ENCODE assay signal across 19 cellular contexts in the genomic region with DNA sequence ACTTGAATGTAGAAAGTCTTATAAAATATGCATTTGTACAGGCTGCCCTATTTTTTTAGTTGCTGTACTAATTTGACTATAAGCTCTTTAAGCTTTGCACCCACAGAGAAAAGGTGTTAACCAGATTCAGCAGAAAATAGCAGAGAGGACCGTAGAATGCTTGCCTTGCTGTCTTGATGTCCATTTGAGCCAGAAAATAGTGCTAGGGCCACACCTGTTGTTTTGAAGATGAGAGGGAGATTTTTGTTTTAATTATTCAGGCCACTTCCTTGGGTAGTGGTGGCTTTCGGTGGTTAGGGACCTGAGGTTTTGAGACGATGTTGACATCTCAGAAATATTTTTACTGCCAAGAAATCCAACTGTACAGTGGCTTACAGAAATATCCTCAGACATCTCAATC.
DNase-seq lines count a peak whose midpoint lies in the region; ATAC-seq and TF ChIP-seq lines count a peak whose summit lies in the region.
"Had no signal": no experiment of that assay in that cellular context is flagged by ENCODE, and none has a peak within 500 bp of the region (broad histone marks: within the 10 kb centered on the region; RNA-seq: fewer than 3 reads in every experiment).

No MANE protein-coding gene starts in this region.

- no peak overlapping the region for H3K27ac Mint-ChIP-seq in natural killer cell
- no peak overlapping the region for H3K27ac Mint-ChIP-seq in natural killer cell treated with Interleukin-12 subunit alpha and Interleukin-12 subunit beta and Interleukin-15 and Interleukin-18, amount 100 ng/mL, for 72 hours
- no peak overlapping the region for H3K27ac Mint-ChIP-seq in stimulated activated naive B cell treated with anti-CD40 and anti-IgM and Interleukin-4, amounts not matched to agents 10 μg/mL and 1 μg/mL and 100 μg/mL, for 72 hours
- H3K27ac Mint-ChIP-seq: activated T-helper 2 cell treated with anti-CD3 and anti-CD28 coated beads, Interferon-gamma antibody, Interleukin-2, Interleukin-4, amounts not matched to agents 10 μg/mL and 5 μg/mL and 100 μg/mL, durations not matched to agents 14 hours and 24 hours and 36 hours had no signal

- H3K4me3 ChIP-seq in psoas muscle, result no peak overlapping the region
- H3K4me3 ChIP-seq: gastrocnemius medialis, K562, PC-9, thoracic aorta had no signal

- H3K27ac ChIP-seq in psoas muscle, result no peak overlapping the region
- H3K27ac ChIP-seq: gastrocnemius medialis, PC-9, thoracic aorta, VCaP had no signal

- peaks cover 2% of the 10 kb centered on the region in 2 donors for H3K9me3 Mint-ChIP-seq in natural killer cell
- H3K9me3 Mint-ChIP-seq in natural killer cell treated with Interleukin-12 subunit alpha and Interleukin-12 subunit beta and Interleukin-15 and Interleukin-18, amount 100 ng/mL, for 72 hours, result peaks cover 5% of the 10 kb centered on the region
- peaks cover 0 to 2% of the 10 kb centered on the region in 2 donors for H3K9me3 Mint-ChIP-seq in stimulated activated naive B cell treated with anti-CD40 and anti-IgM and Interleukin-4, amounts not matched to agents 10 μg/mL and 1 μg/mL and 100 μg/mL, for 72 hours

- no peaks in the 10 kb centered on the region for H3K27me3 Mint-ChIP-seq in natural killer cell (ENCODE audit: low read depth in 2 of 2)
- peaks cover 0 to 2% of the 10 kb centered on the region in 2 donors for H3K27me3 Mint-ChIP-seq in natural killer cell treated with Interleukin-12 subunit alpha and Interleukin-12 subunit beta and Interleukin-15 and Interleukin-18, amount 100 ng/mL, for 72 hours
- no peaks in the 10 kb centered on the region for H3K27me3 Mint-ChIP-seq in stimulated activated naive B cell treated with anti-CD40 and anti-IgM and Interleukin-4, amounts not matched to agents 10 μg/mL and 1 μg/mL and 100 μg/mL, for 72 hours
- H3K27me3 Mint-ChIP-seq: CD4-positive, CD25-positive, alpha-beta regulatory T cell had no signal

- H3K27me3 ChIP-seq in psoas muscle (ENCODE audit: insufficient read depth in 3 of 3, low read length in 2 of 3), result no peaks in the 10 kb centered on the region
- H3K27me3 ChIP-seq: gastrocnemius medialis had no signal

- H3K9me3 ChIP-seq in psoas muscle, result no peaks in the 10 kb centered on the region
- H3K9me3 ChIP-seq: gastrocnemius medialis, thoracic aorta had no signal

- H3K4me1 ChIP-seq in psoas muscle, result no peaks in the 10 kb centered on the region

- DNase-seq in natural killer cell, result no peak
- DNase-seq in natural killer cell treated with Interleukin-12 subunit alpha and Interleukin-12 subunit beta and Interleukin-15 and Interleukin-18, amount 100 ng/mL, for 72 hours (ENCODE audit: low spot score), result no peak
- peak; percentile 13 for DNase-seq in stimulated activated naive B cell treated with anti-CD40 and anti-IgM and Interleukin-4, amounts not matched to agents 10 μg/mL and 1 μg/mL and 100 μg/mL, for 72 hours
- no peak for DNase-seq in psoas muscle
- DNase-seq in medulla oblongata (ENCODE audit: extremely low spot score), result no peak
- no peak for DNase-seq in stimulated activated naive CD4-positive, alpha-beta T cell (lab: John Stamatoyannopoulos, UW)
- DNase-seq: 8988T; activated CD8-positive, alpha-beta memory T cell treated with anti-CD3 and anti-CD28 coated beads for 24 hours; CD4-positive, CD25-positive, alpha-beta regulatory T cell; gastrocnemius medialis; NCI-H1436 treated with DMSO at 0.1 percent for 48 hours; PC-9 had no signal

- H3K36me3 Mint-ChIP-seq in natural killer cell, result no peaks in the 10 kb centered on the region
- H3K36me3 Mint-ChIP-seq in natural killer cell treated with Interleukin-12 subunit alpha and Interleukin-12 subunit beta and Interleukin-15 and Interleukin-18, amount 100 ng/mL, for 72 hours, result no peaks in the 10 kb centered on the region
- no peaks in the 10 kb centered on the region for H3K36me3 Mint-ChIP-seq in stimulated activated naive B cell treated with anti-CD40 and anti-IgM and Interleukin-4, amounts not matched to agents 10 μg/mL and 1 μg/mL and 100 μg/mL, for 72 hours
- H3K36me3 Mint-ChIP-seq: CD4-positive, CD25-positive, alpha-beta regulatory T cell had no signal

- TF ChIP-seq CTCF in natural killer cell (IDR thresholded peaks at IDR 0.05) (no peak), psoas muscle (IDR thresholded peaks at IDR 0.05) (no peak)

- WGBS in psoas muscle, 3 donors, result 55 to 76% (median 70%) methylated on average over 3 of the region's 3 CpGs

- peak overlapping the region; percentile 22 for H3K4me3 Mint-ChIP-seq in natural killer cell
- H3K4me3 Mint-ChIP-seq in natural killer cell treated with Interleukin-12 subunit alpha and Interleukin-12 subunit beta and Interleukin-15 and Interleukin-18, amount 100 ng/mL, for 72 hours, result no peak overlapping the region
- H3K4me3 Mint-ChIP-seq in stimulated activated naive B cell treated with anti-CD40 and anti-IgM and Interleukin-4, amounts not matched to agents 10 μg/mL and 1 μg/mL and 100 μg/mL, for 72 hours, result peak overlapping the region; percentile 1
- H3K4me3 Mint-ChIP-seq: CD4-positive, CD25-positive, alpha-beta regulatory T cell had no signal

- peak in 2 of 3 donors; percentile 26 to 70 for ATAC-seq in natural killer cell
- ATAC-seq in natural killer cell treated with Interleukin-12 subunit alpha and Interleukin-12 subunit beta and Interleukin-15 and Interleukin-18, amount 100 ng/mL, for 72 hours, result no peak
- peak; percentile 85 for ATAC-seq in HG02763 (IDR thresholded peaks at IDR 0.05; ENCODE audit: unreplicated experiment)
- ATAC-seq in HG03571 (IDR thresholded peaks at IDR 0.05; ENCODE audit: unreplicated experiment), result peak; percentile 53
- ATAC-seq in stimulated activated naive B cell treated with anti-CD40 and anti-IgM and Interleukin-4, amounts not matched to agents 10 μg/mL and 1 μg/mL and 100 μg/mL, for 72 hours (replicated peaks), result peak; percentile 95 to 98
- ATAC-seq in psoas muscle, result no peak
- ATAC-seq: gastrocnemius medialis, K562, SK-N-SH treated with all-trans-retinoic acid at 6 μM for 48 hours had no signal

- H3K4me1 Mint-ChIP-seq in natural killer cell, result peaks cover 11 to 16% of the 10 kb centered on the region in 2 donors
- H3K4me1 Mint-ChIP-seq in natural killer cell treated with Interleukin-12 subunit alpha and Interleukin-12 subunit beta and Interleukin-15 and Interleukin-18, amount 100 ng/mL, for 72 hours (ENCODE audit: low read depth in 2 of 2), result peaks cover 0 to 8% of the 10 kb centered on the region in 2 donors
- peaks cover 21 to 42% of the 10 kb centered on the region in 2 donors for H3K4me1 Mint-ChIP-seq in stimulated activated naive B cell treated with anti-CD40 and anti-IgM and Interleukin-4, amounts not matched to agents 10 μg/mL and 1 μg/mL and 100 μg/mL, for 72 hours
- H3K4me1 Mint-ChIP-seq: CD4-positive, CD25-positive, alpha-beta regulatory T cell had no signal

- H3K36me3 ChIP-seq in psoas muscle (ENCODE audit: insufficient read depth in 1 of 2, low read depth in 1 of 2), result no peaks in the 10 kb centered on the region
- H3K36me3 ChIP-seq: gastrocnemius medialis, thoracic aorta had no signal

- intact Hi-C loops in natural killer cell (cut with micrococcal nuclease), result no loop called here
- intact Hi-C loops in psoas muscle (cut with DNase I), result no loop called here

Comparison
In these comparisons a context has a peak if more than half of its experiments do, and no peak if none do; other contexts are left out.
1. ATAC-seq: peak in natural killer cell (2 of 3), HG02763 (single experiment), HG03571 (single experiment) and stimulated activated naive B cell treated with anti-CD40 and anti-IgM and Interleukin-4, amounts not matched to agents 10 μg/mL and 1 μg/mL and 100 μg/mL, for 72 hours (2 of 2); none in natural killer cell treated with Interleukin-12 subunit alpha and Interleukin-12 subunit beta and Interleukin-15 and Interleukin-18, amount 100 ng/mL, for 72 hours (0 of 2) and psoas muscle (0 of 4).